Comparison of ENCODE assay signal across 8 cellular contexts in the genomic region with DNA sequence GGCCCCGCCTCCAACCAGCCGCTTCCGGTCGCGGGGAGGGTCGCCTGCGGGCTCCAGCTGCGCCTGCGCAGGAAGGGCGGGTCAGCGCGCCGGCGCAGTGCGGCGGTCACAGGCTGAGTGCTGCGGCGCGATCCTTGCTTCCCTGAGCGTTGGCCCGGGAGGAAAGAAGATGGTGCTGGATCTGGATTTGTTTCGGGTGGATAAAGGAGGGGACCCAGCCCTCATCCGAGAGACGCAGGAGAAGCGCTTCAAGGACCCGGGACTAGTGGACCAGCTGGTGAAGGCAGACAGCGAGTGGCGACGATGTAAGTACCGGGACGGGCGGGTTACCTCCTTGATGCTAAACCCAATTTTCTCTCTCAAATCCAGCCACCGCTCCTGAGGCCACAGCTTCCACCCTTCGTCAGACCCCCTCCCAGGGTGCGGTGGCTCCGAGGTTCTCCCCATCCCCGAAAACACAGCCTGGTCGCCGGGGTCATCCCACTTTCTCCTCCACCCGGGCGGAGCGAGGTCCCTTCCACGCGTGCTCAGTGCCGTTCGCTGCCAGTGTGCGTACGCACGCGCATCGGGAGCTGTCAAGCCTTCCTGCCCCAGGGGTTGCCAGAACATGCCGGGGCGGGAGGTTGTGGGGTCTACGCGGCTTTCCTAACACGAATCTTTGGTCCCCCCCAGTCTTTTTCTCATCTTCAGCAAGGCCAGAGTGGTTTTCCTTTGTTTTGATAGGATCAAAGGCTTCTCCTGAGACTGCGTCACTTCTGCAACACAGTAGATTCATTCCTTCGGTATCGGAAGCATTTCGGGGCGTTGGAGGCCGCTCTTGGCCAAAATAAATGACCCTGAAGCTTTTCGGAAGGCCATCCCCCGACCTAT. TPM values are rescaled to one million over a fixed set of nuclear protein-coding genes. Genes with fewer than 3 reads are reported as not detected.
DNase-seq lines count a peak whose midpoint lies in the region; ATAC-seq and TF ChIP-seq lines count a peak whose summit lies in the region.

A gene with protein sequence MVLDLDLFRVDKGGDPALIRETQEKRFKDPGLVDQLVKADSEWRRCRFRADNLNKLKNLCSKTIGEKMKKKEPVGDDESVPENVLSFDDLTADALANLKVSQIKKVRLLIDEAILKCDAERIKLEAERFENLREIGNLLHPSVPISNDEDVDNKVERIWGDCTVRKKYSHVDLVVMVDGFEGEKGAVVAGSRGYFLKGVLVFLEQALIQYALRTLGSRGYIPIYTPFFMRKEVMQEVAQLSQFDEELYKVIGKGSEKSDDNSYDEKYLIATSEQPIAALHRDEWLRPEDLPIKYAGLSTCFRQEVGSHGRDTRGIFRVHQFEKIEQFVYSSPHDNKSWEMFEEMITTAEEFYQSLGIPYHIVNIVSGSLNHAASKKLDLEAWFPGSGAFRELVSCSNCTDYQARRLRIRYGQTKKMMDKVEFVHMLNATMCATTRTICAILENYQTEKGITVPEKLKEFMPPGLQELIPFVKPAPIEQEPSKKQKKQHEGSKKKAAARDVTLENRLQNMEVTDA (plus strand): TSS at position 95 of the 870 bp plus-strand sequence. CDS start 75 bp downstream, at position 170.

- peak within 1 kb of the TSS; percentile 94 for H3K4me3 ChIP-seq in left ventricle myocardium inferior
- peak within 1 kb of the TSS; percentile 91 for H3K4me3 ChIP-seq in psoas muscle
- H3K4me3 ChIP-seq in urinary bladder (ENCODE audit: low read depth, low read length), result peak within 1 kb of the TSS; percentile 59

- peaks cover 53% of the 10 kb centered on the region for H3K4me1 ChIP-seq in left ventricle myocardium inferior
- H3K4me1 ChIP-seq in psoas muscle, result peaks cover 18% of the 10 kb centered on the region
- no peaks in the 10 kb centered on the region for H3K4me1 ChIP-seq in urinary bladder (ENCODE audit: insufficient read depth)

- H3K27ac Mint-ChIP-seq in T-helper 17 cell, result peak within 1 kb of the TSS; percentile 95

- H3K27me3 Mint-ChIP-seq in T-helper 17 cell, result peaks cover 9% of the 10 kb centered on the region

- peak within 1 kb of the TSS; percentile 98 for H3K4me3 Mint-ChIP-seq in T-helper 17 cell

- ATAC-seq in HG02763 (IDR thresholded peaks at IDR 0.05; ENCODE audit: unreplicated experiment) (peak; percentile 83), T-helper 17 cell (peak; percentile 88), psoas muscle (peak; percentile 94 to 95 (median 94))

- 0% methylated on average over 60 to 64 of the region's 64 CpGs for WGBS in psoas muscle, 3 donors
- under 1% methylated on average over 64 of the region's 64 CpGs for WGBS in urinary bladder

- H3K4me1 Mint-ChIP-seq in T-helper 17 cell, result peaks cover 34% of the 10 kb centered on the region

- H3K27me3 ChIP-seq in left ventricle myocardium inferior (ENCODE audit: low read depth) (no peaks in the 10 kb centered on the region), psoas muscle (ENCODE audit: insufficient read depth in 3 of 3, low read length in 2 of 3) (no peaks in the 10 kb centered on the region)

- peaks cover 7% of the 10 kb centered on the region for H3K36me3 Mint-ChIP-seq in T-helper 17 cell (ENCODE audit: low read depth)

- H3K36me3 ChIP-seq in left ventricle myocardium inferior, result no peaks in the 10 kb centered on the region
- H3K36me3 ChIP-seq in psoas muscle (ENCODE audit: insufficient read depth in 1 of 2, low read depth in 1 of 2), result peaks cover 0 to 6% of the 10 kb centered on the region in 2 donors
- H3K36me3 ChIP-seq in urinary bladder (ENCODE audit: insufficient read depth), result no peaks in the 10 kb centered on the region

- TF ChIP-seq CTCF in GM13976 (IDR thresholded peaks at IDR 0.05; ENCODE audit: borderline replicate concordance, control extremely low read depth, extremely low read depth, insufficient read depth, missing control alignments) (no peak), left ventricle myocardium inferior (IDR thresholded peaks at IDR 0.05; ENCODE audit: borderline replicate concordance) (no peak), psoas muscle (IDR thresholded peaks at IDR 0.05) (no peak)

- intact Hi-C loops in left ventricle myocardium inferior (cut with micrococcal nuclease), result no loop called here
- intact Hi-C loops in psoas muscle (cut with DNase I), result loop anchor here in 1 of 2 donors (5.0 kb wide), 1 partner anchor 112 kb away; no protein-coding TSS in a partner anchor

- H3K27ac ChIP-seq in left ventricle myocardium inferior (replicated peaks), result peak within 1 kb of the TSS; percentile 93
- H3K27ac ChIP-seq in psoas muscle, result peak within 1 kb of the TSS; percentile 89
- peak within 1 kb of the TSS; percentile 25 for H3K27ac ChIP-seq in urinary bladder (ENCODE audit: low read depth)

- in situ Hi-C loops in GM13976 (cut with MboI; ENCODE audit: low sequenced_read_pairs, unreplicated experiment), result no loop called here

- DNase-seq in GM13976 (ENCODE audit: low spot score) (peak; percentile 95), NCI-H1417 treated with DMSO at 0.1 percent for 48 hours (lab: John Stamatoyannopoulos, UW) (peak; percentile 29), T-helper 17 cell (peak; percentile 79 to 82 (median 82)), amniotic stem cell (lab: John Stamatoyannopoulos, UW) (peak; percentile 69), left ventricle myocardium inferior (peak; percentile 89), psoas muscle (peak; percentile 89 to 93)

- H3K9me3 ChIP-seq in T-helper 17 cell (ENCODE audit: control insufficient read depth, low read length, poor library complexity, severe bottlenecking), result no peaks in the 10 kb centered on the region
- H3K9me3 ChIP-seq in left ventricle myocardium inferior (replicated peaks), result no peaks in the 10 kb centered on the region
- H3K9me3 ChIP-seq in psoas muscle, result no peaks in the 10 kb centered on the region

RNA-seq across cellular contexts. Expression of the gene that starts here (rescaled TPM):
- 100 to 1,000 TPM in 1 of 2 donors, 10 to 100 TPM in 1; 90.8 to 120 TPM for total RNA-seq in T-helper 17 cell
- 92.0 TPM for total RNA-seq in left ventricle myocardium inferior
- 100 to 1,000 TPM in 2 of 4 donors, 10 to 100 TPM in 2; 76.4 to 155 (median 123) TPM for total RNA-seq in psoas muscle
- 100 to 1,000 TPM; 105 to 150 (median 150) TPM for polyA plus RNA-seq in psoas muscle
- total RNA-seq in urinary bladder, result 75.3 TPM
- polyA plus RNA-seq in urinary bladder, result 136 TPM

Comparison
In these comparisons a context has a peak if more than half of its experiments do, and no peak if none do; other contexts are left out.
1. Peak in every context shown above with its lines: DNase-seq, ATAC-seq, H3K4me3 ChIP-seq and H3K27ac ChIP-seq.
2. DNase-seq: peak in every context shown above with its lines; median percentile 95 in GM13976; 91 in psoas muscle; 89 in left ventricle myocardium inferior; 82 in T-helper 17 cell; 69 in amniotic stem cell; 29 in NCI-H1417 treated with DMSO at 0.1 percent for 48 hours.
3. H3K27ac ChIP-seq: peak in every context shown above with its lines; median percentile 93 in left ventricle myocardium inferior; 89 in psoas muscle; 25 in urinary bladder.